8 cellular contexts compared by ENCODE assay signal in genomic region chr4:25377572-25377882, GRCh38. TPM values are rescaled to one million over a fixed set of nuclear protein-coding genes. Genes with fewer than 3 reads are reported as not detected.
DNase-seq lines count a peak whose midpoint lies in the region; ATAC-seq and TF ChIP-seq lines count a peak whose summit lies in the region.

No MANE protein-coding gene starts in this region.

- H3K4me1 ChIP-seq in upper lobe of left lung, result peaks cover 11 to 29% (median 19%) of the 10 kb centered on the region in 4 donors

- H3K27me3 ChIP-seq in kidney epithelial cell (ENCODE audit: control insufficient read depth, insufficient read depth, low read length) (no peaks in the 10 kb centered on the region), upper lobe of left lung (no peaks in the 10 kb centered on the region)

- H3K9me3 ChIP-seq in upper lobe of left lung, result no peaks in the 10 kb centered on the region

- H3K27me3 Mint-ChIP-seq in activated CD8-positive, alpha-beta T cell treated with anti-CD3 and anti-CD28 coated beads, Interleukin-2, amount 10 ng/mL, durations not matched to agents 7 days and 5 days (ENCODE audit: low read depth), result no peaks in the 10 kb centered on the region

- DNase-seq in activated CD8-positive, alpha-beta T cell treated with anti-CD3 and anti-CD28 coated beads, Interleukin-2, amount 10 ng/mL, durations not matched to agents 7 days and 5 days, result no peak
- no peak for DNase-seq in kidney epithelial cell (ENCODE audit: low read depth)
- no peak for DNase-seq in upper lobe of left lung
- DNase-seq in DMS79 treated with DMSO at 0.1 percent for 48 hours (lab: John Stamatoyannopoulos, UW), result no peak
- DNase-seq in epidermal melanocyte (ENCODE audit: insufficient read length, low spot score), result no peak

- 5 to 11% methylated on average over 10 to 12 of the region's 12 CpGs for WGBS in upper lobe of left lung, 2 donors

- POLR2A ChIA-PET in activated CD8-positive, alpha-beta T cell treated with anti-CD3 and anti-CD28 coated beads, Interleukin-2, amount 10 ng/mL, durations not matched to agents 7 days and 5 days (lab: Charles Lee), result interaction anchor here (1.7 to 2.9 kb wide), 5 partner anchors 10 to 218 kb away, joined by 8 to 12 read pairs (median 10); partner anchors contain the start of genes PI4K2B, SEPSECS and ZCCHC4

- H3K27ac Mint-ChIP-seq in activated CD8-positive, alpha-beta T cell treated with anti-CD3 and anti-CD28 coated beads, Interleukin-2, amount 10 ng/mL, durations not matched to agents 7 days and 5 days, result peak overlapping the region; percentile 91

- CTCF ChIA-PET in activated CD8-positive, alpha-beta T cell treated with anti-CD3 and anti-CD28 coated beads, Interleukin-2, amount 10 ng/mL, durations not matched to agents 7 days and 5 days (lab: Charles Lee), result interaction anchor here (0.6 to 4.2 kb wide), 5 partner anchors 11 to 810 kb away, joined by 3 to 27 read pairs (median 4); partner anchors contain the start of gene ZCCHC4

- no peak overlapping the region for H3K4me3 Mint-ChIP-seq in activated CD8-positive, alpha-beta T cell treated with anti-CD3 and anti-CD28 coated beads, Interleukin-2, amount 10 ng/mL, durations not matched to agents 7 days and 5 days

- H3K4me3 ChIP-seq in kidney epithelial cell (ENCODE audit: low read depth, low read length), result peak overlapping the region; percentile 65
- H3K4me3 ChIP-seq in upper lobe of left lung, result peak overlapping the region; percentile 84 to 95 (median 88)

- ATAC-seq in GM18511 (IDR thresholded peaks at IDR 0.05; ENCODE audit: unreplicated experiment) (peak; percentile 34), HG02943 (IDR thresholded peaks at IDR 0.05; ENCODE audit: low read depth, unreplicated experiment) (peak; percentile 11), upper lobe of left lung (ENCODE audit: low FRiP score in 2 of 2) (no peak), HG03095 (IDR thresholded peaks at IDR 0.05; ENCODE audit: unreplicated experiment) (no peak)
- ATAC-seq in activated CD8-positive, alpha-beta T cell treated with anti-CD3 and anti-CD28 coated beads, Interleukin-2, amount 10 ng/mL, durations not matched to agents 7 days and 5 days, result no peak

- no peaks in the 10 kb centered on the region for H3K9me3 Mint-ChIP-seq in activated CD8-positive, alpha-beta T cell treated with anti-CD3 and anti-CD28 coated beads, Interleukin-2, amount 10 ng/mL, durations not matched to agents 7 days and 5 days (ENCODE audit: insufficient read depth)

- H3K36me3 Mint-ChIP-seq in activated CD8-positive, alpha-beta T cell treated with anti-CD3 and anti-CD28 coated beads, Interleukin-2, amount 10 ng/mL, durations not matched to agents 7 days and 5 days (ENCODE audit: low read depth), result peaks cover 20% of the 10 kb centered on the region

- TF ChIP-seq EP300 in upper lobe of left lung (IDR thresholded peaks at IDR 0.05), result no peak

- TF ChIP-seq CTCF in kidney epithelial cell (IDR thresholded peaks at IDR 0.05; ENCODE audit: insufficient read depth, low read length, poor library complexity, severe bottlenecking), result no peak
- no peak for TF ChIP-seq CTCF in upper lobe of left lung (IDR thresholded peaks at IDR 0.05)

- no peak for TF ChIP-seq POLR2A in upper lobe of left lung (IDR thresholded peaks at IDR 0.05)

- H3K36me3 ChIP-seq in kidney epithelial cell (ENCODE audit: control insufficient read depth, insufficient read depth, low read length), result no peaks in the 10 kb centered on the region
- peaks cover 11 to 23% (median 12%) of the 10 kb centered on the region in 4 donors for H3K36me3 ChIP-seq in upper lobe of left lung

- peaks cover 15% of the 10 kb centered on the region for H3K4me1 Mint-ChIP-seq in activated CD8-positive, alpha-beta T cell treated with anti-CD3 and anti-CD28 coated beads, Interleukin-2, amount 10 ng/mL, durations not matched to agents 7 days and 5 days (ENCODE audit: low read depth)

- H3K27ac ChIP-seq in upper lobe of left lung, result peak overlapping the region; percentile 71 to 89 (median 84)

RNA-seq across cellular contexts. Expression of gene ANAPC4, which starts 0.5 kb away (rescaled TPM):
- total RNA-seq in activated CD8-positive, alpha-beta T cell treated with anti-CD3 and anti-CD28 coated beads, Interleukin-2, amount 10 ng/mL, durations not matched to agents 7 days and 5 days, result 10 to 100 TPM; 45.4 to 48.6 TPM
- total RNA-seq in kidney epithelial cell, result 16.6 and 24.9 TPM in 2 replicates
- 10 to 100 TPM; 20.8 to 78.2 (median 27.2) TPM for total RNA-seq in upper lobe of left lung

Comparison
In these comparisons a context has a peak if more than half of its experiments do, and no peak if none do; other contexts are left out.
1. ATAC-seq: peak in GM18511 (single experiment) and HG02943 (single experiment); none in activated CD8-positive, alpha-beta T cell treated with anti-CD3 and anti-CD28 coated beads, Interleukin-2, amount 10 ng/mL, durations not matched to agents 7 days and 5 days (single experiment), upper lobe of left lung (0 of 2) and HG03095 (single experiment).